ENCODE assay signal across 9 cellular contexts in genomic region chr2:240624950-240625621, GRCh38. TPM values are rescaled to one million over a fixed set of nuclear protein-coding genes. Genes with fewer than 3 reads are reported as not detected.
DNase-seq lines count a peak whose midpoint lies in the region; ATAC-seq, FAIRE-seq and TF ChIP-seq lines count a peak whose summit lies in the region.
"Had no signal": no experiment of that assay in that cellular context is flagged by ENCODE, and none has a peak within 500 bp of the region (broad histone marks: within the 10 kb centered on the region; RNA-seq: fewer than 3 reads in every experiment).

Gene GPR35 (plus strand): TSS chr2:240625480. CDS start chr2:240629953, 4,473 bp downstream.

- no peaks in the 10 kb centered on the region for H3K36me3 Mint-ChIP-seq in T-cell
- H3K36me3 Mint-ChIP-seq in activated naive CD4-positive, alpha-beta T cell treated with anti-CD3 and anti-CD28 coated beads, Interleukin-2, amount 10 ng/mL, durations not matched to agents 7 days and 5 days, result no peaks in the 10 kb centered on the region

- TF ChIP-seq EP300 in HepG2 (IDR thresholded peaks at IDR 0.05; ENCODE audit: low read depth in 2 of 2, low read length in 2 of 2) (no peak), HepG2 (CRISPR knock-in tag; IDR thresholded peaks at IDR 0.05; ENCODE audit: borderline replicate concordance) (no peak)

- peak within 1 kb of the TSS; percentile 74 for H3K9ac ChIP-seq in HepG2 (ENCODE audit: insufficient read depth, low read depth, low read length)

- intact Hi-C loops in HepG2 (cut with micrococcal nuclease; ENCODE audit: unreplicated experiment), result no loop called here

- peak within 1 kb of the TSS; percentile 36 to 85 (median 56) for H3K4me3 Mint-ChIP-seq in T-cell
- H3K4me3 Mint-ChIP-seq in activated naive CD4-positive, alpha-beta T cell treated with anti-CD3 and anti-CD28 coated beads, Interleukin-2, amount 10 ng/mL, durations not matched to agents 7 days and 5 days, result peak within 1 kb of the TSS; percentile 34

- DNase-seq in GM19239 (ENCODE audit: insufficient read length, low spot score) (no peak), T-cell (peak; percentile 40 to 92 (median 85)), HepG2 (ENCODE audit: low spot score) (no peak), OCI-M2 (lab: John Stamatoyannopoulos, UW; ENCODE audit: unreplicated experiment) (no peak), HuH-7 (ENCODE audit: low spot score) (no peak)
- DNase-seq in activated naive CD4-positive, alpha-beta T cell treated with anti-CD3 and anti-CD28 coated beads, Interleukin-2, amount 10 ng/mL, durations not matched to agents 7 days and 5 days, result peak; percentile 81
- peak; percentile 44 to 47 for DNase-seq in stimulated activated CD8-positive, alpha-beta memory T cell treated with anti-CD3 and anti-CD28 coated beads, Interleukin-2, amount 100 ng/mL, for 1 hour (ENCODE audit: low read depth in 2 of 2)

- peak; percentile 21 for FAIRE-seq in GM19239 (lab: Jason Lieb, UNC)
- FAIRE-seq in HepG2 (lab: Jason Lieb, UNC), result no peak

- peak within 1 kb of the TSS in 1 of 3 experiments; percentile 51; a peak in 1 of 6 replicates for H3K4me3 ChIP-seq in HepG2 (replicated peaks in 1 of 3; ENCODE audit: insufficient read depth in 1 of 3, low read depth in 2 of 3, low read length in 3 of 3)
- H3K4me3 ChIP-seq: SJCRH30 had no signal

- H3K27ac ChIP-seq in HepG2 (ENCODE audit: extremely low read length, insufficient read depth, low read length), result peak within 1 kb of the TSS; percentile 92
- H3K27ac ChIP-seq: SJCRH30 had no signal

- peaks cover 2 to 8% of the 10 kb centered on the region in 2 experiments; a peak in 4 of 5 replicates for H3K36me3 ChIP-seq in HepG2 (replicated peaks in 1 of 2; ENCODE audit: control insufficient read depth in 1 of 2, insufficient read depth in 2 of 2, low read length in 2 of 2)
- H3K36me3 ChIP-seq: SJCRH30 had no signal

- H3K79me2 ChIP-seq in HepG2 (ENCODE audit: insufficient read depth, low read length), result no peaks in the 10 kb centered on the region

- no peaks in the 10 kb centered on the region for H3K27me3 Mint-ChIP-seq in T-cell
- H3K27me3 Mint-ChIP-seq in activated naive CD4-positive, alpha-beta T cell treated with anti-CD3 and anti-CD28 coated beads, Interleukin-2, amount 10 ng/mL, durations not matched to agents 7 days and 5 days, result peaks cover 6% of the 10 kb centered on the region

- no peak; a peak in 1 of 4 replicates for TF ChIP-seq POLR2A in HepG2 (IDR thresholded peaks at IDR 0.05; ENCODE audit: insufficient read depth in 1 of 2, low read depth in 2 of 2, low read length in 2 of 2)

- H3K27me3 ChIP-seq in HepG2 (ENCODE audit: control insufficient read depth in 1 of 2, insufficient read depth in 2 of 2, low read length in 2 of 2), result no peaks in the 10 kb centered on the region; a peak in 1 of 5 replicates

- peak within 1 kb of the TSS; percentile 83 to 90 for H3K27ac Mint-ChIP-seq in T-cell
- peak within 1 kb of the TSS; percentile 87 for H3K27ac Mint-ChIP-seq in activated naive CD4-positive, alpha-beta T cell treated with anti-CD3 and anti-CD28 coated beads, Interleukin-2, amount 10 ng/mL, durations not matched to agents 7 days and 5 days

- no peak within 1 kb of the TSS for H2AFZ ChIP-seq in HepG2 (ENCODE audit: low read length)

- peak within 1 kb of the TSS; percentile 70 for H3K4me2 ChIP-seq in HepG2 (ENCODE audit: low read depth, low read length)

- H3K9me3 Mint-ChIP-seq in T-cell, result no peaks in the 10 kb centered on the region
- H3K9me3 Mint-ChIP-seq in activated naive CD4-positive, alpha-beta T cell treated with anti-CD3 and anti-CD28 coated beads, Interleukin-2, amount 10 ng/mL, durations not matched to agents 7 days and 5 days, result no peaks in the 10 kb centered on the region

- no peak for TF ChIP-seq CTCF in HepG2 (CRISPR knock-in tag; IDR thresholded peaks at IDR 0.05)

- POLR2A ChIA-PET in T-cell (lab: Charles Lee) (interaction anchor here in 1 of 2 donors (0.6 to 1.4 kb wide), 3 partner anchors 39 to 66 kb away, joined by 3 to 5 read pairs (median 4); partner anchors contain the start of gene CAPN10), HepG2 (lab: Yijun Ruan, JAX) (interaction anchor here (0.6 to 7.1 kb wide), 3 partner anchors 20 to 60 kb away, joined by 3 to 46 read pairs (median 6); no protein-coding TSS in a partner anchor)

- WGBS in HepG2 (ENCODE audit: low lambda C conversion rate), result 75% methylated on average over 20 of the region's 23 CpGs

- no peaks in the 10 kb centered on the region for H3K9me3 ChIP-seq in HepG2 (ENCODE audit: low read length)
- H3K9me3 ChIP-seq: SJCRH30 had no signal

- CTCF ChIA-PET in T-cell (lab: Charles Lee), result interaction anchor here in 1 of 2 donors (1.6 kb wide), 1 partner anchor 59 kb away, joined by 7 read pairs; no protein-coding TSS in a partner anchor
- CTCF ChIA-PET in activated naive CD4-positive, alpha-beta T cell treated with anti-CD3 and anti-CD28 coated beads, Interleukin-2, amount 10 ng/mL, durations not matched to agents 7 days and 5 days (lab: Charles Lee), result interaction anchor here (1.3 kb wide), 1 partner anchor 9 kb away, joined by 4 read pairs; no protein-coding TSS in a partner anchor
- CTCF ChIA-PET in HepG2 (lab: Yijun Ruan, JAX; ENCODE audit: low intra/inter-chr PET ratio, low total read pairs), result interaction anchor here (0.9 kb wide), 1 partner anchor 20 kb away, joined by 3 read pairs; no protein-coding TSS in a partner anchor

- H3K4me1 Mint-ChIP-seq in T-cell, result peaks cover 44 to 62% (median 60%) of the 10 kb centered on the region in 3 donors
- H3K4me1 Mint-ChIP-seq in activated naive CD4-positive, alpha-beta T cell treated with anti-CD3 and anti-CD28 coated beads, Interleukin-2, amount 10 ng/mL, durations not matched to agents 7 days and 5 days, result peaks cover 61% of the 10 kb centered on the region

- in situ Hi-C loops in HepG2 (cut with HindIII; ENCODE audit: extremely low pct_ligation_motif_present, low pct_unique_long_range_greater_than_20kb), result no loop called here

- peaks cover 47% of the 10 kb centered on the region for H3K4me1 ChIP-seq in HepG2 (ENCODE audit: insufficient read depth, low read length)
- H3K4me1 ChIP-seq: SJCRH30 had no signal

- no TSS peak for BruUV-seq in HepG2 (replicated peaks; lab: Mats Ljungman, UMichigan)

- peak; percentile 40 to 80 (median 44) for ATAC-seq in T-cell (replicated peaks in 1 of 4)
- no peak for ATAC-seq in HepG2
- ATAC-seq in HG02610 (IDR thresholded peaks at IDR 0.05; ENCODE audit: unreplicated experiment), result no peak

- TF ChIP-seq RAD21 in HepG2 (CRISPR knock-in tag; IDR thresholded peaks at IDR 0.05), result no peak

- H4K20me1 ChIP-seq in HepG2 (ENCODE audit: insufficient read depth, low read length), result no peaks in the 10 kb centered on the region

TF ChIP-seq in HepG2, 621 proteins besides CTCF, POLR2A, EP300 and RAD21:
- TF ChIP-seq AKAP8 (CRISPR knock-in tag; IDR thresholded peaks at IDR 0.05) (peak; percentile 85; the same call in 1 of the 2 replicates), ZNF740 (CRISPR knock-in tag; IDR thresholded peaks at IDR 0.05) (peak; percentile 44; the same call in 1 of the 2 replicates), AGO1 (IDR thresholded peaks at IDR 0.05; ENCODE audit: low read depth, low read length, poor library complexity, severe bottlenecking) (peak; percentile 67), ZBTB38 (CRISPR knock-in tag; IDR thresholded peaks at IDR 0.05) (no peak; the same call in 1 of the 2 replicates), AGO2 (optimal IDR thresholded peaks at IDR 0.05; ENCODE audit: low read depth, low read length) (peak; percentile 84), HNRNPL (IDR thresholded peaks at IDR 0.05; ENCODE audit: low read depth, low read length) (0 out of 2 replicates have a peak, but pooled peaks have one; percentile 36)

RNA-seq across cellular contexts. Expression of gene GPR35, which starts in this region (rescaled TPM):
- 10 to 100 TPM in 3 of 5 donors, 1 to 10 TPM in 2; 6.2 to 16.2 (median 10.4) TPM for total RNA-seq in T-cell
- total RNA-seq in HepG2 (2016; rRNA removed; fragmentation: Illumina TruSeq; extraction: Trizol), result 21.6 and 27.1 TPM in 2 replicates
- total RNA-seq in HepG2 (2016; cell fraction: cytosol; rRNA removed; fragmentation: Illumina TruSeq; extraction: Trizol; ENCODE audit: low read depth), result 10.2 and 10.8 TPM in 2 replicates
- total RNA-seq in HepG2 (2016; cell fraction: insoluble cytoplasmic fraction; rRNA removed; fragmentation: Illumina TruSeq; extraction: Trizol), result 21.3 and 26.9 TPM in 2 replicates
- total RNA-seq in HepG2 (2016; cell fraction: membrane; rRNA removed; fragmentation: Illumina TruSeq; extraction: Trizol), result 25.5 and 33.7 TPM in 2 replicates
- total RNA-seq in HepG2 (2016; cell fraction: nucleus; rRNA removed; fragmentation: Illumina TruSeq; extraction: Trizol), result 19.4 and 20.1 TPM in 2 replicates
- 44.2 and 60.8 TPM in 2 replicates for polyA plus RNA-seq in HepG2 (2011; rRNA removed)
- 37.9 and 80.2 TPM in 2 replicates for polyA plus RNA-seq in HepG2 (2011; cell fraction: cytosol; rRNA removed)
- polyA plus RNA-seq in HepG2 (2011; cell fraction: nucleus; rRNA removed), result 150 and 165 TPM in 2 replicates
- polyA plus RNA-seq in HepG2 (2012), result 34.0 and 39.9 TPM in 2 replicates
- polyA plus RNA-seq in HepG2 (2016; cell fraction: cytosol; fragmentation: Illumina TruSeq; extraction: Trizol; ENCODE audit: low read depth), result 6.5 and 7.6 TPM in 2 replicates
- polyA plus RNA-seq in HepG2 (2016; cell fraction: insoluble cytoplasmic fraction; fragmentation: Illumina TruSeq; extraction: Trizol; ENCODE audit: low read depth), result 14.4 and 15.8 TPM in 2 replicates
- polyA plus RNA-seq in HepG2 (2016; cell fraction: membrane; fragmentation: Illumina TruSeq; extraction: Trizol; ENCODE audit: low read depth), result 17.8 and 17.9 TPM in 2 replicates
- 29.6 and 37.8 TPM in 2 replicates for polyA plus RNA-seq in HepG2 (2016; cell fraction: nucleus; fragmentation: Illumina TruSeq; extraction: Trizol; ENCODE audit: insufficient read depth, low read depth)
- 0.14 and 219 TPM in 2 replicates for polyA minus RNA-seq in HepG2 (2011; rRNA and poly(A)+ RNA removed; ENCODE audit: low replicate concordance)
- 44.3 and 46.7 TPM in 2 replicates for polyA minus RNA-seq in HepG2 (2011; cell fraction: cytosol; rRNA and poly(A)+ RNA removed)
- polyA minus RNA-seq in HepG2 (2011; cell fraction: nucleus; rRNA and poly(A)+ RNA removed), result 30.9 and 33.3 TPM in 2 replicates

Comparison
In these comparisons a context has a peak if more than half of its experiments do, and no peak if none do; other contexts are left out.
1. DNase-seq: peak in T-cell (34 of 34), activated naive CD4-positive, alpha-beta T cell treated with anti-CD3 and anti-CD28 coated beads, Interleukin-2, amount 10 ng/mL, durations not matched to agents 7 days and 5 days (single experiment) and stimulated activated CD8-positive, alpha-beta memory T cell treated with anti-CD3 and anti-CD28 coated beads, Interleukin-2, amount 100 ng/mL, for 1 hour (2 of 2); none in GM19239 (single experiment), HepG2 (single experiment), OCI-M2 (single experiment) and HuH-7 (single experiment).
2. ATAC-seq: peak in T-cell (4 of 4); none in HepG2 (single experiment) and HG02610 (single experiment).